Comparison of ENCODE assay signal across 8 cellular contexts in genomic region chr12:115871714-115872113, GRCh38.
A peak's percentile ranks its signal among the peaks of the same experiment; 100 is the strongest.
DNase-seq lines count a peak whose midpoint lies in the region; ATAC-seq and TF ChIP-seq lines count a peak whose summit lies in the region.

No MANE protein-coding gene starts in this region.

- peak overlapping the region; percentile 74 for H3K27ac ChIP-seq in HUES64 (ENCODE audit: low read depth, low read length)
- H3K27ac ChIP-seq in RWPE1 = no peak overlapping the region
- no peak overlapping the region for H3K27ac ChIP-seq in foreskin keratinocyte
- H3K27ac ChIP-seq in stomach = no peak overlapping the region

- TF ChIP-seq EP300 in stomach (IDR thresholded peaks at IDR 0.05) = no peak

- H3K4me1 Mint-ChIP-seq in natural killer cell = peaks cover 0 to 6% of the 10 kb centered on the region in 2 donors
- peaks cover 5 to 13% of the 10 kb centered on the region in 2 donors for H3K4me1 Mint-ChIP-seq in natural killer cell treated with Interleukin-12 subunit alpha and Interleukin-12 subunit beta and Interleukin-15 and Interleukin-18, amount 100 ng/mL, for 72 hours (ENCODE audit: low read depth in 2 of 2)

- H3K27me3 ChIP-seq in HUES64 (ENCODE audit: insufficient read depth, low read length) (no peaks in the 10 kb centered on the region), foreskin keratinocyte (no peaks in the 10 kb centered on the region), stomach (peaks cover 0 to 26% (median 5%) of the 10 kb centered on the region in 3 donors)

- 77% methylated on average over 3 of the region's 3 CpGs for WGBS in HUES64
- WGBS in stomach, 5 donors = 40 to 49% (median 47%) methylated on average over 3 of the region's 3 CpGs

- H3K4me3 ChIP-seq in HUES64 (ENCODE audit: low read length) = no peak overlapping the region
- no peak overlapping the region for H3K4me3 ChIP-seq in stomach

- TF ChIP-seq POLR2A in stomach (IDR thresholded peaks at IDR 0.05) = no peak

- peaks cover 30% of the 10 kb centered on the region in 2 donors for H3K27me3 Mint-ChIP-seq in natural killer cell (ENCODE audit: low read depth in 2 of 2)
- H3K27me3 Mint-ChIP-seq in natural killer cell treated with Interleukin-12 subunit alpha and Interleukin-12 subunit beta and Interleukin-15 and Interleukin-18, amount 100 ng/mL, for 72 hours = peaks cover 41 to 46% of the 10 kb centered on the region in 2 donors

- H3K9me3 Mint-ChIP-seq in natural killer cell = no peaks in the 10 kb centered on the region
- H3K9me3 Mint-ChIP-seq in natural killer cell treated with Interleukin-12 subunit alpha and Interleukin-12 subunit beta and Interleukin-15 and Interleukin-18, amount 100 ng/mL, for 72 hours = no peaks in the 10 kb centered on the region

- H3K4me1 ChIP-seq in HUES64 (ENCODE audit: insufficient read depth, low read length) (peaks cover 32% of the 10 kb centered on the region), foreskin keratinocyte (peaks cover 3% of the 10 kb centered on the region), stomach (no peaks in the 10 kb centered on the region)

- H3K36me3 Mint-ChIP-seq in natural killer cell = no peaks in the 10 kb centered on the region
- H3K36me3 Mint-ChIP-seq in natural killer cell treated with Interleukin-12 subunit alpha and Interleukin-12 subunit beta and Interleukin-15 and Interleukin-18, amount 100 ng/mL, for 72 hours = no peaks in the 10 kb centered on the region

- ATAC-seq in natural killer cell = peak in 1 of 3 donors; percentile 39
- ATAC-seq in natural killer cell treated with Interleukin-12 subunit alpha and Interleukin-12 subunit beta and Interleukin-15 and Interleukin-18, amount 100 ng/mL, for 72 hours = no peak
- peak; percentile 52 for ATAC-seq in foreskin keratinocyte
- no peak for ATAC-seq in GM21390 (IDR thresholded peaks at IDR 0.05; ENCODE audit: unreplicated experiment)
- no peak for ATAC-seq in HG02938 (IDR thresholded peaks at IDR 0.05; ENCODE audit: unreplicated experiment)

- no peak overlapping the region for H3K4me3 Mint-ChIP-seq in natural killer cell
- H3K4me3 Mint-ChIP-seq in natural killer cell treated with Interleukin-12 subunit alpha and Interleukin-12 subunit beta and Interleukin-15 and Interleukin-18, amount 100 ng/mL, for 72 hours = no peak overlapping the region

- DNase-seq in natural killer cell = no peak
- no peak for DNase-seq in natural killer cell treated with Interleukin-12 subunit alpha and Interleukin-12 subunit beta and Interleukin-15 and Interleukin-18, amount 100 ng/mL, for 72 hours (ENCODE audit: low spot score)
- DNase-seq in RWPE1 (ENCODE audit: low spot score) = peak; percentile 33
- DNase-seq in foreskin keratinocyte = peak in 1 of 2 donors; percentile 4
- no peak for DNase-seq in stomach

- no peaks in the 10 kb centered on the region for H3K36me3 ChIP-seq in HUES64 (ENCODE audit: insufficient read depth, low read length)
- H3K36me3 ChIP-seq in stomach = no peaks in the 10 kb centered on the region

- H3K9me3 ChIP-seq in HUES64 (ENCODE audit: insufficient read depth, low read depth, low read length) = no peaks in the 10 kb centered on the region
- peaks cover 0 to 1% (median 0%) of the 10 kb centered on the region in 4 donors for H3K9me3 ChIP-seq in stomach

- TF ChIP-seq CTCF in natural killer cell (IDR thresholded peaks at IDR 0.05) (peak; percentile 25), RWPE1 (conservative IDR thresholded peaks at IDR 0.05; ENCODE audit: low read depth) (peak; percentile 28), foreskin keratinocyte (conservative IDR thresholded peaks at IDR 0.05) (peak; percentile 52), stomach (IDR thresholded peaks at IDR 0.05) (peak in 4 of 7 experiments; percentile 16 to 33 (median 26))

- CTCF ChIA-PET in RWPE1 (lab: Yijun Ruan, JAX) = interaction anchor here (0.6 kb wide), 1 partner anchor 50 kb away, joined by 3 read pairs; no protein-coding TSS in a partner anchor

- POLR2A ChIA-PET in RWPE1 (lab: Yijun Ruan, JAX; ENCODE audit: low non-redundant PET) = no interaction called here

- intact Hi-C loops in natural killer cell (cut with micrococcal nuclease) = no loop called here
- intact Hi-C loops in stomach (cut with DNase I; ENCODE audit: low total_unique reads) = no loop called here

- H3K27ac Mint-ChIP-seq in natural killer cell = no peak overlapping the region
- no peak overlapping the region for H3K27ac Mint-ChIP-seq in natural killer cell treated with Interleukin-12 subunit alpha and Interleukin-12 subunit beta and Interleukin-15 and Interleukin-18, amount 100 ng/mL, for 72 hours

- peak overlapping the region; percentile 39; the same call in 1 of the 2 replicates for H3K9ac ChIP-seq in HUES64 (ENCODE audit: low read depth, low read length)
